Comparison of ENCODE assay signal across 20 cellular contexts in the genomic region with DNA sequence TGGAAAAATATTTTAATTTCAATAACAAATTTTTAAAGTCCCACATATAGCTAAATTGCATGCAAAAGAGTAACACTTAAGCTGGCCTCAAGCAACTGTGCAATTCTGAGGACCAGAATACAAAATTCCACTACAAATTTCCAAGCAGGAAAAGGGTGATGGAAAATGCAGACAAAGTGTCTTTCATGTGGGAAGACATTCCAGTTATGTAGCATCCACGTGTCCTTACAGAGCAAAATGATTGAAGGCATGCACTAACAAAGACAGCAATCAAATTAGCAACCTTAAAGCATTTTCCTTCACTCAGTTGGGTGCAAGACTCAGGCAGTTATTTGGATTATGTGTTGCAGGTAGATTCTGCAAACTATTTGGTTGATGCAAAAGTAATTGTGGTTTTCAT.
A peak's percentile ranks its signal among the peaks of the same experiment; 100 is the strongest.
DNase-seq lines count a peak whose midpoint lies in the region; ATAC-seq, FAIRE-seq and TF ChIP-seq lines count a peak whose summit lies in the region.
"Had no signal": no experiment of that assay in that cellular context is flagged by ENCODE, and none has a peak within 500 bp of the region (broad histone marks: within the 10 kb centered on the region; RNA-seq: fewer than 3 reads in every experiment).

No MANE protein-coding gene starts in this region.

- 7% methylated on average over 1 of the region's 1 CpG for WGBS in HepG2 (ENCODE audit: low lambda C conversion rate)
- WGBS in right lobe of liver (ENCODE audit: insufficient coverage, low coverage, low lambda C conversion rate, missing lambda C conversion rate): 73% methylated on average over 1 of the region's 1 CpG

- BruUV-seq in HepG2 (replicated peaks; lab: Mats Ljungman, UMichigan): no TSS peak

- TF ChIP-seq POLR2A in HepG2 (IDR thresholded peaks at IDR 0.05; ENCODE audit: insufficient read depth in 1 of 2, low read depth in 2 of 2, low read length in 2 of 2): no peak
- TF ChIP-seq POLR2A in right lobe of liver (IDR thresholded peaks at IDR 0.05): no peak

- H3K27me3 ChIP-seq in HepG2 (ENCODE audit: control insufficient read depth in 1 of 2, insufficient read depth in 2 of 2, low read length in 2 of 2): peaks cover 0 to 8% of the 10 kb centered on the region in 2 experiments; a peak in 3 of 5 replicates
- no peaks in the 10 kb centered on the region for H3K27me3 ChIP-seq in right lobe of liver
- H3K27me3 ChIP-seq in H7 (ENCODE audit: control insufficient read depth, insufficient read depth, low read length): no peaks in the 10 kb centered on the region
- H3K27me3 ChIP-seq: BLaER1 treated with 17β-estradiol and CSF1 and Interleukin-3, amounts not matched to agents 10 nM and 100 nM had no signal

- no peaks in the 10 kb centered on the region for H3K9me3 ChIP-seq in HepG2 (ENCODE audit: low read length)
- no peaks in the 10 kb centered on the region for H3K9me3 ChIP-seq in right lobe of liver
- H3K9me3 ChIP-seq: A549, Caco-2 had no signal

- H2AFZ ChIP-seq in HepG2 (ENCODE audit: low read length): no peak overlapping the region

- H3K4me3 ChIP-seq in HepG2 (replicated peaks in 1 of 3; ENCODE audit: insufficient read depth in 1 of 3, low read depth in 2 of 3, low read length in 3 of 3) (no peak overlapping the region), right lobe of liver (no peak overlapping the region), H7 (ENCODE audit: insufficient read depth, low read depth, low read length) (no peak overlapping the region)
- H3K4me3 ChIP-seq: A549; BLaER1 treated with 17β-estradiol and CSF1 and Interleukin-3, amounts not matched to agents 10 nM and 100 nM; GM12878 had no signal

- POLR2A ChIA-PET in HepG2 (lab: Yijun Ruan, JAX): no interaction called here

- TF ChIP-seq EP300 in HepG2 (IDR thresholded peaks at IDR 0.05; ENCODE audit: low read depth in 2 of 2, low read length in 2 of 2): no peak
- TF ChIP-seq EP300 in HepG2 (CRISPR knock-in tag; IDR thresholded peaks at IDR 0.05; ENCODE audit: borderline replicate concordance): no peak

- intact Hi-C loops in HepG2 (cut with micrococcal nuclease; ENCODE audit: unreplicated experiment) (no loop called here), right lobe of liver (cut with DNase I) (no loop called here)

- no peak for TF ChIP-seq RAD21 in HepG2 (CRISPR knock-in tag; IDR thresholded peaks at IDR 0.05)

- no peaks in the 10 kb centered on the region for H3K79me2 ChIP-seq in HepG2 (ENCODE audit: insufficient read depth, low read length)

- in situ Hi-C loops in HepG2 (cut with HindIII; ENCODE audit: extremely low pct_ligation_motif_present, low pct_unique_long_range_greater_than_20kb): no loop called here

- no peak for DNase-seq in HepG2 (ENCODE audit: low spot score)
- no peak for DNase-seq in right lobe of liver
- DNase-seq in islet precursor cell: peak; percentile 10
- no peak for DNase-seq in H7
- no peak for DNase-seq in GDM1 (lab: John Stamatoyannopoulos, UW)
- DNase-seq: AML-193; Caco-2; Calu3; CD4-positive, alpha-beta T cell; CD8-positive, alpha-beta T cell; DMS79 treated with DMSO at 0.1 percent for 48 hours had no signal

- TF ChIP-seq CTCF in HepG2 (CRISPR knock-in tag; IDR thresholded peaks at IDR 0.05) (no peak), right lobe of liver (IDR thresholded peaks at IDR 0.05) (no peak)

- H3K9ac ChIP-seq in HepG2 (ENCODE audit: insufficient read depth, low read depth, low read length): no peak overlapping the region
- H3K9ac ChIP-seq: BLaER1 treated with 17β-estradiol and CSF1 and Interleukin-3, amounts not matched to agents 10 nM and 100 nM had no signal

- no peak for ATAC-seq in HepG2
- ATAC-seq in right lobe of liver: no peak
- ATAC-seq: A549; CD8-positive, alpha-beta T cell; GM12878 had no signal

- FAIRE-seq in HepG2 (lab: Jason Lieb, UNC): no peak
- FAIRE-seq: D721Med, G401.6, GM12878, GM12892, GM18507 had no signal

- H3K27ac ChIP-seq in HepG2 (ENCODE audit: extremely low read length, insufficient read depth, low read length): no peak overlapping the region
- no peak overlapping the region for H3K27ac ChIP-seq in right lobe of liver
- H3K27ac ChIP-seq: 22Rv1; A549; BLaER1 treated with 17β-estradiol and CSF1 and Interleukin-3, amounts not matched to agents 10 nM and 100 nM; C4-2B had no signal

- no peak overlapping the region for H3K4me2 ChIP-seq in HepG2 (ENCODE audit: low read depth, low read length)
- H3K4me2 ChIP-seq: A549; BLaER1 treated with 17β-estradiol and CSF1 and Interleukin-3, amounts not matched to agents 10 nM and 100 nM had no signal

- H3K36me3 ChIP-seq in HepG2 (replicated peaks in 1 of 2; ENCODE audit: control insufficient read depth in 1 of 2, insufficient read depth in 2 of 2, low read length in 2 of 2): no peaks in the 10 kb centered on the region
- H3K36me3 ChIP-seq in right lobe of liver: no peaks in the 10 kb centered on the region
- no peaks in the 10 kb centered on the region for H3K36me3 ChIP-seq in H7 (replicated peaks; ENCODE audit: control insufficient read depth, insufficient read depth, low read length)
- H3K36me3 ChIP-seq: BLaER1 treated with 17β-estradiol and CSF1 and Interleukin-3, amounts not matched to agents 10 nM and 100 nM had no signal

- no peaks in the 10 kb centered on the region for H3K4me1 ChIP-seq in HepG2 (ENCODE audit: insufficient read depth, low read length)
- no peaks in the 10 kb centered on the region for H3K4me1 ChIP-seq in right lobe of liver
- H3K4me1 ChIP-seq: A549, Caco-2 had no signal

- CTCF ChIA-PET in HepG2 (lab: Yijun Ruan, JAX; ENCODE audit: low intra/inter-chr PET ratio, low total read pairs): no interaction called here

- H4K20me1 ChIP-seq in HepG2 (ENCODE audit: insufficient read depth, low read length): no peaks in the 10 kb centered on the region
- H4K20me1 ChIP-seq: BLaER1 treated with 17β-estradiol and CSF1 and Interleukin-3, amounts not matched to agents 10 nM and 100 nM had no signal

TF ChIP-seq in HepG2, 621 proteins besides CTCF, POLR2A, EP300 and RAD21:
- TF ChIP-seq MLX (CRISPR knock-in tag; IDR thresholded peaks at IDR 0.05) (no peak), MNT (IDR thresholded peaks at IDR 0.05) (peak; percentile 11; the same call in 1 of the 2 replicates)
